In genomic region chr11:95789506-95790122, GRCh38 we compare ENCODE assay signal across 8 cellular contexts. TPM values are rescaled to one million over a fixed set of nuclear protein-coding genes. Genes with fewer than 3 reads are reported as not detected.
DNase-seq lines count a peak whose midpoint lies in the region; ATAC-seq and TF ChIP-seq lines count a peak whose summit lies in the region.

TSS of gene FAM76B (minus strand) at chr11:95789782. CDS start at chr11:95789478, 304 bp downstream.

- peaks cover 33% of the 10 kb centered on the region for H3K36me3 ChIP-seq in Panc1 (ENCODE audit: control insufficient read depth, insufficient read depth, low read length)
- H3K36me3 ChIP-seq in esophagus (ENCODE audit: control insufficient read depth in 2 of 2, insufficient read depth in 2 of 2, low read length in 1 of 2) = no peaks in the 10 kb centered on the region
- peaks cover 7% of the 10 kb centered on the region for H3K36me3 ChIP-seq in mucosa of stomach (ENCODE audit: control insufficient read depth, insufficient read depth, low read length)

- no peaks in the 10 kb centered on the region for H3K9me3 Mint-ChIP-seq in activated T-cell treated with anti-CD3 and anti-CD28 coated beads, Interleukin-2, amount 50 U/mL, for 4 hours

- intact Hi-C loops in Panc1 (cut with micrococcal nuclease; ENCODE audit: unreplicated experiment) = loop anchor here (5.0 to 10.0 kb wide), 2 partner anchors 638 to 1245 kb away; partner anchors contain the start of gene FUT4

- no peaks in the 10 kb centered on the region for H3K27me3 Mint-ChIP-seq in activated T-cell treated with anti-CD3 and anti-CD28 coated beads, Interleukin-2, amount 50 U/mL, for 4 hours (ENCODE audit: low read depth)

- peak; percentile 77 for ATAC-seq in GM21723 (IDR thresholded peaks at IDR 0.05; ENCODE audit: unreplicated experiment)
- ATAC-seq in Panc1 = peak; percentile 91
- peak; percentile 77 to 78 for ATAC-seq in activated T-cell treated with anti-CD3 and anti-CD28 coated beads, Interleukin-2, amount 50 U/mL, for 4 hours

- peak within 1 kb of the TSS; percentile 97 for H3K27ac ChIP-seq in Panc1 (ENCODE audit: low read length)
- peak within 1 kb of the TSS; percentile 99 to 100 for H3K27ac ChIP-seq in esophagus (ENCODE audit: low read depth in 2 of 2, low read length in 1 of 2)

- DNase-seq in DMS53 (lab: John Stamatoyannopoulos, UW) (peak; percentile 100), KG1 (lab: John Stamatoyannopoulos, UW) (peak; percentile 99), Panc1 (ENCODE audit: low read depth, low spot score) (peak; percentile 96)
- DNase-seq in activated T-cell treated with anti-CD3 and anti-CD28 coated beads, Interleukin-2, amount 50 U/mL, for 4 hours = peak; percentile 97
- DNase-seq in stimulated activated CD8-positive, alpha-beta memory T cell treated with anti-CD3 and anti-CD28 coated beads, Interleukin-7, amount 100 ng/mL, for 1 hour (ENCODE audit: low read depth in 2 of 2) = peak; percentile 90 to 95

- no peak for TF ChIP-seq CTCF in Panc1 (IDR thresholded peaks at IDR 0.05)

- H3K4me3 ChIP-seq in Panc1 (ENCODE audit: low read depth in 2 of 2, low read length in 2 of 2) (peak within 1 kb of the TSS; percentile 90 to 99), esophagus (ENCODE audit: low read depth in 1 of 2, low read length in 2 of 2) (peak within 1 kb of the TSS; percentile 81 to 90), mucosa of stomach (ENCODE audit: low read length) (peak within 1 kb of the TSS; percentile 95)

- in situ Hi-C loops in Panc1 (cut with HindIII; ENCODE audit: low pct_unique_long_range_greater_than_20kb, low sequenced_read_pairs) = no loop called here

- H3K27me3 ChIP-seq in Panc1 (ENCODE audit: control insufficient read depth, insufficient read depth, low read length) (no peaks in the 10 kb centered on the region), esophagus (ENCODE audit: control insufficient read depth in 1 of 2, insufficient read depth in 2 of 2, low read length in 2 of 2) (no peaks in the 10 kb centered on the region), mucosa of stomach (ENCODE audit: control insufficient read depth, insufficient read depth, low read length) (no peaks in the 10 kb centered on the region)

- peaks cover 12% of the 10 kb centered on the region for H3K36me3 Mint-ChIP-seq in activated T-cell treated with anti-CD3 and anti-CD28 coated beads, Interleukin-2, amount 50 U/mL, for 4 hours (ENCODE audit: insufficient read depth)

- CTCF ChIA-PET in Panc1 (lab: Charles Lee) = no interaction called here

- H3K9me3 ChIP-seq in Panc1 (ENCODE audit: control insufficient read depth, insufficient read depth, low read depth, low read length) (no peaks in the 10 kb centered on the region), esophagus (ENCODE audit: control insufficient read depth in 2 of 2, insufficient read depth in 1 of 2, low read depth in 1 of 2, low read length in 1 of 2) (no peaks in the 10 kb centered on the region), mucosa of stomach (ENCODE audit: control insufficient read depth, low read length) (no peaks in the 10 kb centered on the region)

- peak within 1 kb of the TSS; percentile 97 for H3K4me3 Mint-ChIP-seq in activated T-cell treated with anti-CD3 and anti-CD28 coated beads, Interleukin-2, amount 50 U/mL, for 4 hours

- POLR2A ChIA-PET in Panc1 (lab: Charles Lee) = interaction anchor here (0.6 to 0.9 kb wide), 3 partner anchors 557 to 1306 kb away, joined by 3 read pairs; no protein-coding TSS in a partner anchor

- 0 to 1% methylated on average over 33 to 62 of the region's 62 CpGs for whole genome bisulfite sequencing in esophagus, 2 donors

- peaks cover 49% of the 10 kb centered on the region for H3K4me1 Mint-ChIP-seq in activated T-cell treated with anti-CD3 and anti-CD28 coated beads, Interleukin-2, amount 50 U/mL, for 4 hours (ENCODE audit: low read depth)

- no TSS peak for BruUV-seq in Panc1 (replicated peaks; lab: Mats Ljungman, UMichigan)

- H3K4me1 ChIP-seq in Panc1 (ENCODE audit: control insufficient read depth, insufficient read depth, low read length) = peaks cover 27% of the 10 kb centered on the region
- H3K4me1 ChIP-seq in esophagus (ENCODE audit: control insufficient read depth in 2 of 2, insufficient read depth in 2 of 2, low read length in 1 of 2) = peaks cover 0 to 2% of the 10 kb centered on the region in 2 donors
- H3K4me1 ChIP-seq in mucosa of stomach (ENCODE audit: control insufficient read depth, insufficient read depth, low read length) = peaks cover 10% of the 10 kb centered on the region

- peak within 1 kb of the TSS; percentile 94 for H3K9ac ChIP-seq in mucosa of stomach (ENCODE audit: low read length)

RNA-seq across cellular contexts. Expression of gene FAM76B, which starts in this region (rescaled TPM):
- 31.2 TPM for total RNA-seq in Panc1 (2021; ENCODE audit: unreplicated experiment)
- polyA plus RNA-seq in Panc1 (2012; ENCODE audit: insufficient read length) = 17.5 TPM
- 10 to 100 TPM; 19.8 to 25.3 (median 23.2) TPM for total RNA-seq in activated T-cell treated with anti-CD3 and anti-CD28 coated beads, Interleukin-2, amount 50 U/mL, for 4 hours
- polyA plus RNA-seq in esophagus = 1 to 10 TPM; 6.8 to 7.9 TPM

Comparison
In these comparisons a context has a peak if more than half of its experiments do, and no peak if none do; other contexts are left out.
1. Peak in every context shown above with its lines: DNase-seq, ATAC-seq, H3K4me3 ChIP-seq and H3K27ac ChIP-seq.